8 cellular contexts compared by ENCODE assay signal in genomic region chr18:2656237-2657042, GRCh38. TPM values are rescaled to one million over a fixed set of nuclear protein-coding genes. Genes with fewer than 3 reads are reported as not detected.
DNase-seq lines count a peak whose midpoint lies in the region; ATAC-seq and TF ChIP-seq lines count a peak whose summit lies in the region.

No MANE protein-coding gene starts in this region.

- CTCF ChIA-PET in T-cell (lab: Charles Lee) = interaction anchor here (0.5 to 3.6 kb wide), 10 partner anchors 20 to 248 kb away, joined by 3 to 19 read pairs (median 4); partner anchors contain the start of genes METTL4 (in 1 of the 2) and NDC80 (in 1 of the 2)

- H3K9me3 ChIP-seq in gastrocnemius medialis = no peaks in the 10 kb centered on the region

- in situ Hi-C loops in astrocyte of the cerebellum (cut with HindIII; ENCODE audit: low sequenced_read_pairs) (no loop called here), gastrocnemius medialis (cut with MboI; ENCODE audit: low sequenced_read_pairs in 4 of 4) (no loop called here)

- H3K36me3 ChIP-seq in gastrocnemius medialis = no peaks in the 10 kb centered on the region

- peak overlapping the region; percentile 95 to 97 (median 96) for H3K4me3 Mint-ChIP-seq in T-cell

- H3K4me1 Mint-ChIP-seq in T-cell = peaks cover 42 to 47% (median 47%) of the 10 kb centered on the region in 3 donors

- POLR2A ChIA-PET in T-cell (lab: Charles Lee) = interaction anchor here (0.5 to 4.6 kb wide), 21 partner anchors 13 to 85 kb away, joined by 3 to 120 read pairs (median 4); partner anchors contain the start of genes NDC80 (in 2 of the 2) and METTL4 (in 1 of the 2)

- DNase-seq in AML-193 (lab: John Stamatoyannopoulos, UW) (peak; percentile 66 to 67), T-cell (peak; percentile 19 to 65 (median 40)), astrocyte of the cerebellum (ENCODE audit: low read depth) (no peak), hypothalamus (lab: John Stamatoyannopoulos, UW) (peak in 28 of 51 donors; percentile 10 to 55 (median 34)), gastrocnemius medialis (peak; percentile 17 to 47), globus pallidus (ENCODE audit: low spot score) (no peak)

- TF ChIP-seq CTCF in astrocyte of the cerebellum (IDR thresholded peaks at IDR 0.05; ENCODE audit: low read depth, low read length, missing control alignments) (no peak), gastrocnemius medialis (IDR thresholded peaks at IDR 0.05 in 4 of 5, conservative IDR thresholded peaks at IDR 0.05 in 1 of 5) (no peak)

- ATAC-seq in GM19324 (IDR thresholded peaks at IDR 0.05; ENCODE audit: low FRiP score, unreplicated experiment) (peak; percentile 14), HG03520 (IDR thresholded peaks at IDR 0.05; ENCODE audit: unreplicated experiment) (peak; percentile 4), T-cell (replicated peaks in 1 of 4) (peak; percentile 5 to 39 (median 10)), gastrocnemius medialis (peak; percentile 43 to 51)

- intact Hi-C loops in gastrocnemius medialis (cut with DNase I; ENCODE audit: low total_unique reads) = loop anchor here (10.0 kb wide), 3 partner anchors 598 to 1842 kb away; partner anchors contain the start of gene YES1

- H3K36me3 Mint-ChIP-seq in T-cell = peaks cover 21% of the 10 kb centered on the region

- peak overlapping the region; percentile 93 for H3K27ac Mint-ChIP-seq in T-cell

- no peaks in the 10 kb centered on the region for H3K27me3 ChIP-seq in gastrocnemius medialis

- H3K4me3 ChIP-seq in astrocyte of the cerebellum (ENCODE audit: low read depth, low read length) (peak overlapping the region; percentile 88), gastrocnemius medialis (peak overlapping the region; percentile 91 to 97 (median 93))

- no peaks in the 10 kb centered on the region for H3K27me3 Mint-ChIP-seq in T-cell

- no peak for TF ChIP-seq POLR2A in gastrocnemius medialis (IDR thresholded peaks at IDR 0.05)

- H3K4me1 ChIP-seq in gastrocnemius medialis = peaks cover 25 to 30% of the 10 kb centered on the region in 2 donors

- peaks cover 0 to 3% (median 0%) of the 10 kb centered on the region in 3 donors for H3K9me3 Mint-ChIP-seq in T-cell

- H3K27ac ChIP-seq in gastrocnemius medialis = peak overlapping the region; percentile 93 to 99 (median 96)

RNA-seq across cellular contexts. Expression of gene SMCHD1, which starts 0.9 kb away (rescaled TPM):
- 100 to 1,000 TPM; 179 to 423 (median 206) TPM for total RNA-seq in T-cell
- total RNA-seq in gastrocnemius medialis = 10 to 100 TPM; 16.2 to 43.6 (median 22.7) TPM

Comparison
In these comparisons a context has a peak if more than half of its experiments do, and no peak if none do; other contexts are left out.
1. DNase-seq: peak in AML-193 (2 of 2), T-cell (34 of 34), hypothalamus (28 of 51) and gastrocnemius medialis (2 of 2); none in astrocyte of the cerebellum (single experiment) and globus pallidus (single experiment).
2. RNA of gene SMCHD1, which starts 0.9 kb away (total RNA-seq): 179 to 423 TPM in T-cell; 16.2 to 43.6 TPM in gastrocnemius medialis; every median in the first group is over 4 times any median in the second.
3. Peak in every context shown above with its lines, with median percentiles within 50 percentile points of each other: ATAC-seq.